8 cellular contexts compared by ENCODE assay signal in genomic region chr11:65078151-65078550, GRCh38. TPM values are rescaled to one million over a fixed set of nuclear protein-coding genes. Genes with fewer than 3 reads are reported as not detected.
DNase-seq lines count a peak whose midpoint lies in the region; ATAC-seq and TF ChIP-seq lines count a peak whose summit lies in the region.

No MANE protein-coding gene starts in this region.

- ATAC-seq in GM19463 (IDR thresholded peaks at IDR 0.05; ENCODE audit: unreplicated experiment) (peak; percentile 51), left cardiac atrium (peak; percentile 61), GM21717 (IDR thresholded peaks at IDR 0.05; ENCODE audit: unreplicated experiment) (no peak), GM21619 (IDR thresholded peaks at IDR 0.05; ENCODE audit: unreplicated experiment) (no peak)

- DNase-seq in AML-193 (lab: John Stamatoyannopoulos, UW) (peak; percentile 23 to 25), left cardiac atrium (no peak)
- DNase-seq in activated T-helper 1 cell treated with anti-CD3 and anti-CD28 coated beads, Interleukin-2, amount 50 U/mL, for 16 hours (ENCODE audit: low read depth in 1 of 2, low spot score in 1 of 2), result peak; percentile 44 to 63
- DNase-seq in stimulated activated CD4-positive, alpha-beta T cell treated with anti-CD3 and anti-CD28 coated beads, Interleukin-1b, Interleukin-23, amount 100 ng/mL, for 48 hours, result peak; percentile 63

- intact Hi-C loops in left cardiac atrium (cut with DNase I), result no loop called here

TF ChIP-seq in PFSK-1, 5 proteins besides CTCF, POLR2A, EP300 and RAD21:
- peak; percentile 19; the same call in 1 of the 2 replicates for TF ChIP-seq POLR2AphosphoS5 (IDR thresholded peaks at IDR 0.05; ENCODE audit: low read depth, low read length)
- TF ChIP-seq SIN3A (IDR thresholded peaks at IDR 0.05; ENCODE audit: borderline replicate concordance, insufficient read depth, low read length), result no peak

RNA-seq across cellular contexts. Expression of gene CDCA5, which starts 5.7 kb away (rescaled TPM):
- 18.4 TPM for polyA plus RNA-seq in PFSK-1 (2012; ENCODE audit: insufficient read length, low read depth)
- 1 to 10 TPM in 1 of 2 donors, under 1 TPM in 1; 0.81 to 2.5 TPM for total RNA-seq in left cardiac atrium

RNA-seq across cellular contexts. Expression of gene ZFPL1, which starts 5.9 kb away (rescaled TPM):
- polyA plus RNA-seq in PFSK-1 (2012; ENCODE audit: insufficient read length, low read depth), result 100 TPM
- 10 to 100 TPM; 26.2 to 26.5 TPM for total RNA-seq in left cardiac atrium

RNA-seq across cellular contexts. Expression of gene VPS51, which starts 17.9 kb away (rescaled TPM):
- polyA plus RNA-seq in PFSK-1 (2012; ENCODE audit: insufficient read length, low read depth), result 151 TPM
- total RNA-seq in left cardiac atrium, result 10 to 100 TPM; 52.7 to 70.1 TPM

RNA-seq across cellular contexts. Expression of gene NAALADL1, which starts 19.8 kb away (rescaled TPM):
- polyA plus RNA-seq in PFSK-1 (2012; ENCODE audit: insufficient read length, low read depth), result 0.45 TPM
- 1 to 10 TPM; 6.6 to 7.0 TPM for total RNA-seq in left cardiac atrium

RNA-seq across cellular contexts. Expression of gene TM7SF2, which starts 33.5 kb away (rescaled TPM):
- polyA plus RNA-seq in PFSK-1 (2012; ENCODE audit: insufficient read length, low read depth), result 27.4 TPM
- total RNA-seq in left cardiac atrium, result 10 to 100 TPM; 50.0 to 53.2 TPM

Comparison
In these comparisons a context has a peak if more than half of its experiments do, and no peak if none do; other contexts are left out.
1. ATAC-seq: peak in GM19463 (single experiment) and left cardiac atrium (2 of 2); none in GM21717 (single experiment) and GM21619 (single experiment).